18 cellular contexts compared by ENCODE assay signal in the genomic region with DNA sequence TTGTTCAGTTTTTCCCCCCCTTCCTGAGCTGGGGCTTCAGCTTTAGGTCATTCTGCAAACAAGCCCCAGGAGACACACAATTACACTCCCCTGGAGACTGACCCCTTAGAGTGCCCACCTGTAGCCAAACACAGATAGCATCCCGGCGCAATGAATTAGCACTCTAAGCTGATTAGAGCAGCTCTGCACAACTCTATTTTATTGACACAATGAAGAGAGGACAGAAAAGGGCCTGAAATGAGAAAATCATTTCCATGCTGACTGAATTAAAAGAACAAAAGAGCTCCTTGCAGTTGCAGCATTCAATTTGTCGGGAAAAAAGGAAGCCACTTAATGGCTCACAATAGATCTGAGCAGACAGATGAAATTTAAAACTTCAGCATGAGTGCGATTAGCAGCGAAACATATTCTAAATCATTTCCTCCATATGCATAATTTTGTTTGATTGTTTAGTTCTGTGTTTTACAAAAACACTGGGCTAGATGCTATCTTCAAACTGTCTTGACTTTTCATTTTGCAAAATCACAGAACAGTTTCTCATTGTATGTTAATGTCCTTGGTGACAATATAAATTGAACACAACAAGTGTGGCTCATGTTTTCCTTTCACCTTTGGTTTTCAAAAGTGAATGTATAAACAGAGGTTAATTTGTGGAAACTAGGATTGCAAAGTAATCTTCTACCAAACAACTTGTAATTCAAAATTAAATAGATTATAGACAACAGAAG.
DNase-seq lines count a peak whose midpoint lies in the region; ATAC-seq, FAIRE-seq and TF ChIP-seq lines count a peak whose summit lies in the region.
"Had no signal": no experiment of that assay in that cellular context is flagged by ENCODE, and none has a peak within 500 bp of the region (broad histone marks: within the 10 kb centered on the region; RNA-seq: fewer than 3 reads in every experiment).

No MANE protein-coding gene starts in this region.

- H3K36me3 Mint-ChIP-seq in endothelial cell (ENCODE audit: low read depth, unreplicated experiment): no peaks in the 10 kb centered on the region

- DNase-seq in COR-L47 (lab: John Stamatoyannopoulos, UW): peak; percentile 98
- peak; percentile 96 for DNase-seq in NCI-H146 (lab: John Stamatoyannopoulos, UW)
- DNase-seq in NCI-H69 (lab: John Stamatoyannopoulos, UW): peak; percentile 100
- DNase-seq in endothelial cell (ENCODE audit: low spot score): no peak
- DNase-seq in pancreas: no peak
- no peak for DNase-seq in activated T-cell treated with anti-CD3 and anti-CD28 coated beads, Interleukin-2, amount 50 U/mL, for 48 hours
- no peak for DNase-seq in NCI-H1694 (lab: John Stamatoyannopoulos, UW)
- no peak for DNase-seq in right cardiac atrium
- DNase-seq: activated naive CD4-positive, alpha-beta T cell treated with Interleukin-2 at 50 U/mL for 16 hours; body of pancreas; Caco-2; effector memory CD4-positive, alpha-beta T cell; foreskin keratinocyte; MG63; SJCRH30; stimulated activated naive CD8-positive, alpha-beta T cell treated with anti-CD3 and anti-CD28 coated beads, Interleukin-15, Interleukin-2, amounts not matched to agents 100 U/mL and 50 U/mL, for 24 hours had no signal

- FAIRE-seq in pancreas (lab: Jason Lieb, UNC): no peak
- FAIRE-seq: GM18507 had no signal

- H3K27me3 Mint-ChIP-seq in endothelial cell (ENCODE audit: unreplicated experiment): no peaks in the 10 kb centered on the region

- H3K27ac ChIP-seq in pancreas: no peak overlapping the region
- no peak overlapping the region for H3K27ac ChIP-seq in right cardiac atrium (ENCODE audit: low read length)
- H3K27ac ChIP-seq: body of pancreas, foreskin keratinocyte, SJCRH30, skin epidermis had no signal

- H3K9me3 ChIP-seq in pancreas (no peaks in the 10 kb centered on the region), right cardiac atrium (ENCODE audit: control insufficient read depth, low read length) (no peaks in the 10 kb centered on the region)
- H3K9me3 ChIP-seq: body of pancreas, Caco-2, MG63, SJCRH30 had no signal

- peak overlapping the region; percentile 86 for H3K27ac Mint-ChIP-seq in endothelial cell (ENCODE audit: unreplicated experiment)

- peaks cover 0 to 4% (median 0%) of the 10 kb centered on the region in 3 donors for H3K4me1 ChIP-seq in pancreas
- H3K4me1 ChIP-seq in right cardiac atrium (ENCODE audit: control insufficient read depth, insufficient read depth, low read length): no peaks in the 10 kb centered on the region
- H3K4me1 ChIP-seq: body of pancreas, Caco-2, SJCRH30 had no signal

- peaks cover 23% of the 10 kb centered on the region for H3K4me1 Mint-ChIP-seq in endothelial cell (ENCODE audit: unreplicated experiment)

- intact Hi-C loops in pancreas (cut with DNase I) (no loop called here), right cardiac atrium (cut with DNase I) (no loop called here)

- WGBS in pancreas, 2 donors: 66% methylated on average over 5 of the region's 5 CpGs
- 53% methylated on average over 5 of the region's 5 CpGs for WGBS in right cardiac atrium

- TF ChIP-seq CTCF in endothelial cell (IDR thresholded peaks at IDR 0.05; ENCODE audit: unreplicated experiment): no peak
- no peak for TF ChIP-seq CTCF in pancreas (IDR thresholded peaks at IDR 0.05)

- ATAC-seq in pancreas: no peak
- ATAC-seq in right cardiac atrium: no peak
- ATAC-seq: body of pancreas; foreskin keratinocyte; stimulated activated naive CD8-positive, alpha-beta T cell treated with anti-CD3 and anti-CD28 coated beads, Interleukin-15, Interleukin-2, amounts not matched to agents 100 U/mL and 50 U/mL, for 24 hours had no signal

- no peaks in the 10 kb centered on the region for H3K9me3 Mint-ChIP-seq in endothelial cell (ENCODE audit: unreplicated experiment)

- H3K27me3 ChIP-seq in pancreas (no peaks in the 10 kb centered on the region), right cardiac atrium (ENCODE audit: control insufficient read depth, insufficient read depth) (no peaks in the 10 kb centered on the region)
- H3K27me3 ChIP-seq: body of pancreas, foreskin keratinocyte, SJCRH30 had no signal

- H3K4me3 ChIP-seq in pancreas: no peak overlapping the region
- no peak overlapping the region for H3K4me3 ChIP-seq in right cardiac atrium (ENCODE audit: low read length)
- H3K4me3 ChIP-seq: body of pancreas, MG63, SJCRH30, skin epidermis had no signal

- H3K36me3 ChIP-seq in pancreas: no peaks in the 10 kb centered on the region
- H3K36me3 ChIP-seq: MG63, SJCRH30 had no signal

- H3K4me3 Mint-ChIP-seq in endothelial cell (ENCODE audit: unreplicated experiment): no peak overlapping the region

Comparison
In these comparisons a context has a peak if more than half of its experiments do, and no peak if none do; other contexts are left out.
1. DNase-seq: peak in COR-L47 (single experiment), NCI-H146 (single experiment) and NCI-H69 (single experiment); none in endothelial cell (single experiment), pancreas (0 of 6), activated T-cell treated with anti-CD3 and anti-CD28 coated beads, Interleukin-2, amount 50 U/mL, for 48 hours (0 of 2), NCI-H1694 (single experiment) and right cardiac atrium (0 of 3).